ENCODE assay signal across 1 cellular context in the genomic region with DNA sequence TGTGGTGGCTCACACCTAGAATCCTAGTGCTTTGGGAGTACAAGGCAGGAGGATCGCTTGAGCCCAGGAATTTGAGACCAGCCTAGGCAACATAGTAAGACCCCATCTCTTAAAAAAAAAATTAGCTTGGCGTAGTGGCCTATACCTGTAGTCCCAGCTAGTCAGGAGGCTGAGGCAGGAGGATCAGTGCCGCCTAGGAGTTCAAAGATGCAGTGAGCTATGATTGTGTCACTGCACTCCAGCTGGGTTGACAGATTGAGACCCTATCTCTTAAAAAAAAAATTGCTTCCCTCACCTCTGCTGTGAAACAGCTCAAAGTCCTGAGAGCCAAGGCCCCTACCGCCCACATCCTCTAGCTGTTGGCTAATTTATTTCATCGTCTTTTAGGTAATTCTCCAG.
TF ChIP-seq lines count a peak whose summit lies in the region.

No MANE protein-coding gene starts in this region.

TF ChIP-seq in K562, 482 proteins besides CTCF, POLR2A, EP300 and RAD21:
- TF ChIP-seq, protein P1, sequence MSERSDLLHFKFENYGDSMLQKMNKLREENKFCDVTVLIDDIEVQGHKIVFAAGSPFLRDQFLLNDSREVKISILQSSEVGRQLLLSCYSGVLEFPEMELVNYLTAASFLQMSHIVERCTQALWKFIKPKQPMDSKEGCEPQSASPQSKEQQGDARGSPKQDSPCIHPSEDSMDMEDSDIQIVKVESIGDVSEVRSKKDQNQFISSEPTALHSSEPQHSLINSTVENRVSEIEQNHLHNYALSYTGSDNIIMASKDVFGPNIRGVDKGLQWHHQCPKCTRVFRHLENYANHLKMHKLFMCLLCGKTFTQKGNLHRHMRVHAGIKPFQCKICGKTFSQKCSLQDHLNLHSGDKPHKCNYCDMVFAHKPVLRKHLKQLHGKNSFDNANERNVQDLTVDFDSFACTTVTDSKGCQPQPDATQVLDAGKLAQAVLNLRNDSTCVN (CRISPR knock-in tag; IDR thresholded peaks at IDR 0.05) = no peak
- TF ChIP-seq PCBP2 (IDR thresholded peaks at IDR 0.05; ENCODE audit: low read depth, low read length, poor library complexity, severe bottlenecking) = no peak
- TF ChIP-seq ZKSCAN8 (CRISPR knock-in tag; IDR thresholded peaks at IDR 0.05) = no peak
- no peak for TF ChIP-seq GABPB1 (CRISPR knock-in tag; IDR thresholded peaks at IDR 0.05)
- no peak for TF ChIP-seq POLR3A (IDR thresholded peaks at IDR 0.05; ENCODE audit: borderline replicate concordance, extremely low read depth, insufficient read depth, insufficient read length)
- TF ChIP-seq CCNT2 (IDR thresholded peaks at IDR 0.05; ENCODE audit: borderline replicate concordance, extremely low read depth, insufficient read length, low read depth, low read length) = no peak
- TF ChIP-seq KLF1 (tag; IDR thresholded peaks at IDR 0.05) = no peak
- peak; percentile 17; the same call in 1 of the 2 replicates for TF ChIP-seq CEBPB (tag; IDR thresholded peaks at IDR 0.05)
- TF ChIP-seq ARID2 (IDR thresholded peaks at IDR 0.05) = no peak
- TF ChIP-seq, protein P2, sequence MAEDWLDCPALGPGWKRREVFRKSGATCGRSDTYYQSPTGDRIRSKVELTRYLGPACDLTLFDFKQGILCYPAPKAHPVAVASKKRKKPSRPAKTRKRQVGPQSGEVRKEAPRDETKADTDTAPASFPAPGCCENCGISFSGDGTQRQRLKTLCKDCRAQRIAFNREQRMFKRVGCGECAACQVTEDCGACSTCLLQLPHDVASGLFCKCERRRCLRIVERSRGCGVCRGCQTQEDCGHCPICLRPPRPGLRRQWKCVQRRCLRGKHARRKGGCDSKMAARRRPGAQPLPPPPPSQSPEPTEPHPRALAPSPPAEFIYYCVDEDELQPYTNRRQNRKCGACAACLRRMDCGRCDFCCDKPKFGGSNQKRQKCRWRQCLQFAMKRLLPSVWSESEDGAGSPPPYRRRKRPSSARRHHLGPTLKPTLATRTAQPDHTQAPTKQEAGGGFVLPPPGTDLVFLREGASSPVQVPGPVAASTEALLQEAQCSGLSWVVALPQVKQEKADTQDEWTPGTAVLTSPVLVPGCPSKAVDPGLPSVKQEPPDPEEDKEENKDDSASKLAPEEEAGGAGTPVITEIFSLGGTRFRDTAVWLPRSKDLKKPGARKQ (CRISPR knock-in tag; IDR thresholded peaks at IDR 0.05) = no peak
- TF ChIP-seq ZNF41 (CRISPR knock-in tag; conservative IDR thresholded peaks at IDR 0.05) = no peak
- peak; percentile 77 for TF ChIP-seq ZNF384 (IDR thresholded peaks at IDR 0.05; ENCODE audit: low read depth, low read length)
- no peak for TF ChIP-seq XRCC3 (IDR thresholded peaks at IDR 0.05)
- no peak for TF ChIP-seq TAF9B (IDR thresholded peaks at IDR 0.05; ENCODE audit: partially characterized antibody)
- TF ChIP-seq, protein P3, sequence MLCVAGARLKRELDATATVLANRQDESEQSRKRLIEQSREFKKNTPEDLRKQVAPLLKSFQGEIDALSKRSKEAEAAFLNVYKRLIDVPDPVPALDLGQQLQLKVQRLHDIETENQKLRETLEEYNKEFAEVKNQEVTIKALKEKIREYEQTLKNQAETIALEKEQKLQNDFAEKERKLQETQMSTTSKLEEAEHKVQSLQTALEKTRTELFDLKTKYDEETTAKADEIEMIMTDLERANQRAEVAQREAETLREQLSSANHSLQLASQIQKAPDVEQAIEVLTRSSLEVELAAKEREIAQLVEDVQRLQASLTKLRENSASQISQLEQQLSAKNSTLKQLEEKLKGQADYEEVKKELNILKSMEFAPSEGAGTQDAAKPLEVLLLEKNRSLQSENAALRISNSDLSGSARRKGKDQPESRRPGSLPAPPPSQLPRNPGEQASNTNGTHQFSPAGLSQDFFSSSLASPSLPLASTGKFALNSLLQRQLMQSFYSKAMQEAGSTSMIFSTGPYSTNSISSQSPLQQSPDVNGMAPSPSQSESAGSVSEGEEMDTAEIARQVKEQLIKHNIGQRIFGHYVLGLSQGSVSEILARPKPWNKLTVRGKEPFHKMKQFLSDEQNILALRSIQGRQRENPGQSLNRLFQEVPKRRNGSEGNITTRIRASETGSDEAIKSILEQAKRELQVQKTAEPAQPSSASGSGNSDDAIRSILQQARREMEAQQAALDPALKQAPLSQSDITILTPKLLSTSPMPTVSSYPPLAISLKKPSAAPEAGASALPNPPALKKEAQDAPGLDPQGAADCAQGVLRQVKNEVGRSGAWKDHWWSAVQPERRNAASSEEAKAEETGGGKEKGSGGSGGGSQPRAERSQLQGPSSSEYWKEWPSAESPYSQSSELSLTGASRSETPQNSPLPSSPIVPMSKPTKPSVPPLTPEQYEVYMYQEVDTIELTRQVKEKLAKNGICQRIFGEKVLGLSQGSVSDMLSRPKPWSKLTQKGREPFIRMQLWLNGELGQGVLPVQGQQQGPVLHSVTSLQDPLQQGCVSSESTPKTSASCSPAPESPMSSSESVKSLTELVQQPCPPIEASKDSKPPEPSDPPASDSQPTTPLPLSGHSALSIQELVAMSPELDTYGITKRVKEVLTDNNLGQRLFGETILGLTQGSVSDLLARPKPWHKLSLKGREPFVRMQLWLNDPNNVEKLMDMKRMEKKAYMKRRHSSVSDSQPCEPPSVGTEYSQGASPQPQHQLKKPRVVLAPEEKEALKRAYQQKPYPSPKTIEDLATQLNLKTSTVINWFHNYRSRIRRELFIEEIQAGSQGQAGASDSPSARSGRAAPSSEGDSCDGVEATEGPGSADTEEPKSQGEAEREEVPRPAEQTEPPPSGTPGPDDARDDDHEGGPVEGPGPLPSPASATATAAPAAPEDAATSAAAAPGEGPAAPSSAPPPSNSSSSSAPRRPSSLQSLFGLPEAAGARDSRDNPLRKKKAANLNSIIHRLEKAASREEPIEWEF (CRISPR knock-in tag; IDR thresholded peaks at IDR 0.05) = no peak
- TF ChIP-seq, protein P4, sequence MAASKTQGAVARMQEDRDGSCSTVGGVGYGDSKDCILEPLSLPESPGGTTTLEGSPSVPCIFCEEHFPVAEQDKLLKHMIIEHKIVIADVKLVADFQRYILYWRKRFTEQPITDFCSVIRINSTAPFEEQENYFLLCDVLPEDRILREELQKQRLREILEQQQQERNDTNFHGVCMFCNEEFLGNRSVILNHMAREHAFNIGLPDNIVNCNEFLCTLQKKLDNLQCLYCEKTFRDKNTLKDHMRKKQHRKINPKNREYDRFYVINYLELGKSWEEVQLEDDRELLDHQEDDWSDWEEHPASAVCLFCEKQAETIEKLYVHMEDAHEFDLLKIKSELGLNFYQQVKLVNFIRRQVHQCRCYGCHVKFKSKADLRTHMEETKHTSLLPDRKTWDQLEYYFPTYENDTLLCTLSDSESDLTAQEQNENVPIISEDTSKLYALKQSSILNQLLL (CRISPR knock-in tag; IDR thresholded peaks at IDR 0.05; ENCODE audit: borderline replicate concordance) = no peak
- no peak for TF ChIP-seq SETDB1 (IDR thresholded peaks at IDR 0.05; ENCODE audit: low read length)
- no peak for TF ChIP-seq SMARCE1 (IDR thresholded peaks at IDR 0.05)
- TF ChIP-seq, protein P5, sequence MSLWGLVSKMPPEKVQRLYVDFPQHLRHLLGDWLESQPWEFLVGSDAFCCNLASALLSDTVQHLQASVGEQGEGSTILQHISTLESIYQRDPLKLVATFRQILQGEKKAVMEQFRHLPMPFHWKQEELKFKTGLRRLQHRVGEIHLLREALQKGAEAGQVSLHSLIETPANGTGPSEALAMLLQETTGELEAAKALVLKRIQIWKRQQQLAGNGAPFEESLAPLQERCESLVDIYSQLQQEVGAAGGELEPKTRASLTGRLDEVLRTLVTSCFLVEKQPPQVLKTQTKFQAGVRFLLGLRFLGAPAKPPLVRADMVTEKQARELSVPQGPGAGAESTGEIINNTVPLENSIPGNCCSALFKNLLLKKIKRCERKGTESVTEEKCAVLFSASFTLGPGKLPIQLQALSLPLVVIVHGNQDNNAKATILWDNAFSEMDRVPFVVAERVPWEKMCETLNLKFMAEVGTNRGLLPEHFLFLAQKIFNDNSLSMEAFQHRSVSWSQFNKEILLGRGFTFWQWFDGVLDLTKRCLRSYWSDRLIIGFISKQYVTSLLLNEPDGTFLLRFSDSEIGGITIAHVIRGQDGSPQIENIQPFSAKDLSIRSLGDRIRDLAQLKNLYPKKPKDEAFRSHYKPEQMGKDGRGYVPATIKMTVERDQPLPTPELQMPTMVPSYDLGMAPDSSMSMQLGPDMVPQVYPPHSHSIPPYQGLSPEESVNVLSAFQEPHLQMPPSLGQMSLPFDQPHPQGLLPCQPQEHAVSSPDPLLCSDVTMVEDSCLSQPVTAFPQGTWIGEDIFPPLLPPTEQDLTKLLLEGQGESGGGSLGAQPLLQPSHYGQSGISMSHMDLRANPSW (CRISPR knock-in tag; IDR thresholded peaks at IDR 0.05) = no peak
- no peak for TF ChIP-seq ZNF3 (CRISPR knock-in tag; IDR thresholded peaks at IDR 0.05)
- no peak for TF ChIP-seq ZNF282 (CRISPR knock-in tag; IDR thresholded peaks at IDR 0.05)
- TF ChIP-seq MYC (IDR thresholded peaks at IDR 0.05; ENCODE audit: low read depth, low read length) = no peak
- no peak for TF ChIP-seq MYC (CRISPR knock-in tag; IDR thresholded peaks at IDR 0.05; ENCODE audit: borderline replicate concordance, low read depth)
- TF ChIP-seq MEIS2 (IDR thresholded peaks at IDR 0.05; ENCODE audit: partially characterized antibody) = peak; percentile 56
- TF ChIP-seq EP400 (IDR thresholded peaks at IDR 0.05) = no peak
- TF ChIP-seq, protein P6, sequence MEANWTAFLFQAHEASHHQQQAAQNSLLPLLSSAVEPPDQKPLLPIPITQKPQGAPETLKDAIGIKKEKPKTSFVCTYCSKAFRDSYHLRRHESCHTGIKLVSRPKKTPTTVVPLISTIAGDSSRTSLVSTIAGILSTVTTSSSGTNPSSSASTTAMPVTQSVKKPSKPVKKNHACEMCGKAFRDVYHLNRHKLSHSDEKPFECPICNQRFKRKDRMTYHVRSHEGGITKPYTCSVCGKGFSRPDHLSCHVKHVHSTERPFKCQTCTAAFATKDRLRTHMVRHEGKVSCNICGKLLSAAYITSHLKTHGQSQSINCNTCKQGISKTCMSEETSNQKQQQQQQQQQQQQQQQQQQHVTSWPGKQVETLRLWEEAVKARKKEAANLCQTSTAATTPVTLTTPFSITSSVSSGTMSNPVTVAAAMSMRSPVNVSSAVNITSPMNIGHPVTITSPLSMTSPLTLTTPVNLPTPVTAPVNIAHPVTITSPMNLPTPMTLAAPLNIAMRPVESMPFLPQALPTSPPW (CRISPR knock-in tag; IDR thresholded peaks at IDR 0.05) = no peak
TF ChIP-seq in K562: peak in this region for 3.
